ENCODE assay signal across 9 cellular contexts in the genomic region with DNA sequence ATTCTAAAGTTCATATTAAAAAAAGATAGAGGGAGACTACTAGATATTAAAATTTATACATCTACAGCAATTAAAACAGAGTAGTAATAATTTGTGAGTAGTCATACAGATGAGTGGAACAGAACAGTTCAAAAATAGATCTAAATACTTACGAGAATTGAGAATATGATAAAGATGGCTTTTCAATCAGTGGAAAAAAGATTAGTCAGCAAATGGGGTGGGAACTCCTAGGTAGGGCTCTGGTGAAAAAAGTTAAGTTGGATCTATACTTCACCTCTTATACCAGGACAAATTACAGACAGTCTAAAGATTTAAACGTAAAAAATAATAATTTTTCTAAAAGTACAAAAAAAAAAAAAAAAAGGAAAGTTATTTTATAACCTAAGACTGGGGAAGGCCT.
"Had no signal": no experiment of that assay in that cellular context is flagged by ENCODE, and none has a peak within 500 bp of the region (broad histone marks: within the 10 kb centered on the region; RNA-seq: fewer than 3 reads in every experiment).

No MANE protein-coding gene starts in this region.

- DNase-seq: H9, HCEC 1CT, Karpas-422, KBM-7 had no signal

- H3K9ac ChIP-seq: KMS-11 had no signal

- ATAC-seq: GM23338 had no signal

- H2AFZ ChIP-seq: GM23338 had no signal

- H3K27ac ChIP-seq: KMS-11 had no signal

- H3K4me3 ChIP-seq: GM23338 had no signal

- FAIRE-seq: H1, H54, HTR-8/SVneo had no signal

- H3K4me2 ChIP-seq: GM23338, KMS-11 had no signal
